ENCODE assay signal across 12 cellular contexts in genomic region chr9:105541838-105542237, GRCh38. TPM values are rescaled to one million over a fixed set of nuclear protein-coding genes. Genes with fewer than 3 reads are reported as not detected.
DNase-seq lines count a peak whose midpoint lies in the region; ATAC-seq, FAIRE-seq and TF ChIP-seq lines count a peak whose summit lies in the region.
"Had no signal": no experiment of that assay in that cellular context is flagged by ENCODE, and none has a peak within 500 bp of the region (broad histone marks: within the 10 kb centered on the region; RNA-seq: fewer than 3 reads in every experiment).

No MANE protein-coding gene starts in this region.

- peaks cover 0 to 2% (median 1%) of the 10 kb centered on the region in 3 donors for H3K27me3 Mint-ChIP-seq in immature natural killer cell (ENCODE audit: low read depth in 3 of 3)
- H3K27me3 Mint-ChIP-seq in osteocyte (ENCODE audit: unreplicated experiment), result no peaks in the 10 kb centered on the region

- no peaks in the 10 kb centered on the region for H3K9me3 Mint-ChIP-seq in immature natural killer cell
- peaks cover 3% of the 10 kb centered on the region for H3K9me3 Mint-ChIP-seq in osteocyte (ENCODE audit: unreplicated experiment)

- H3K4me1 Mint-ChIP-seq in immature natural killer cell (no peaks in the 10 kb centered on the region), osteocyte (ENCODE audit: unreplicated experiment) (peaks cover 4% of the 10 kb centered on the region)

- H3K36me3 Mint-ChIP-seq in immature natural killer cell, result no peaks in the 10 kb centered on the region
- peaks cover 14% of the 10 kb centered on the region for H3K36me3 Mint-ChIP-seq in osteocyte (ENCODE audit: unreplicated experiment)

- TF ChIP-seq POLR2A in H54 (IDR thresholded peaks at IDR 0.05; ENCODE audit: low read depth, low read length), result no peak

- FAIRE-seq in H54 (lab: Jason Lieb, UNC), result peak; percentile 87

- ATAC-seq in GM18909 (IDR thresholded peaks at IDR 0.05; ENCODE audit: poor library complexity, unreplicated experiment) (peak; percentile 95), HG03354 (IDR thresholded peaks at IDR 0.05; ENCODE audit: poor library complexity, severe bottlenecking, unreplicated experiment) (peak; percentile 90)
- ATAC-seq: PC-3 had no signal

- H3K4me3 ChIP-seq in GM12864 (ENCODE audit: low read depth, low read length), result no peak overlapping the region

- TF ChIP-seq CTCF in GM12864 (IDR thresholded peaks at IDR 0.05; ENCODE audit: low read depth, low read length, missing control alignments), result no peak
- no peak for TF ChIP-seq CTCF in osteocyte (IDR thresholded peaks at IDR 0.05)

- DNase-seq in GM12864 (ENCODE audit: low read depth) (peak; percentile 39), H54 (ENCODE audit: insufficient read length, low spot score) (no peak), immature natural killer cell (no peak), D341Med (ENCODE audit: low spot score) (no peak), osteocyte (ENCODE audit: extremely low spot score, unreplicated experiment) (no peak)
- DNase-seq in effector CD8-positive, alpha-beta T cell (lab: John Stamatoyannopoulos, UW), result no peak
- DNase-seq: activated gamma-delta T cell, AML-193, NCI-H1092, PC-3 had no signal

- H3K27ac Mint-ChIP-seq in immature natural killer cell (no peak overlapping the region), osteocyte (ENCODE audit: unreplicated experiment) (no peak overlapping the region)

- H3K4me3 Mint-ChIP-seq in immature natural killer cell (no peak overlapping the region), osteocyte (ENCODE audit: unreplicated experiment) (no peak overlapping the region)

RNA-seq across cellular contexts. Expression of gene FKTN, which starts 16.1 kb away (rescaled TPM):
- polyA plus RNA-seq in immature natural killer cell, result 1 to 10 TPM in 2 of 3 donors, under 1 TPM in 1; 0.52 to 3.8 (median 1.5) TPM
- 23.5 and 23.7 TPM in 2 replicates for total RNA-seq in osteocyte
